ENCODE assay signal across 19 cellular contexts in genomic region chr7:26691886-26692285, GRCh38.
"Had no signal": no experiment of that assay in that cellular context is flagged by ENCODE, and none has a peak within 500 bp of the region (broad histone marks: within the 10 kb centered on the region; RNA-seq: fewer than 3 reads in every experiment).

No MANE protein-coding gene starts in this region.

- H3K9me3 Mint-ChIP-seq: activated T-helper 1 cell treated with anti-CD3 and anti-CD28 coated beads, Interleukin-12 subunit alpha, Interleukin-12 subunit beta, Interleukin-2, Interleukin-4 antibody, amounts not matched to agents 30 ng/mL and 10 ng/mL and 1 ng/mL, durations not matched to agents 14 hours and 24 hours and 36 hours; neural crest cell had no signal

- H3K4me3 Mint-ChIP-seq: activated naive CD8-positive, alpha-beta T cell; activated T-helper 1 cell treated with anti-CD3 and anti-CD28 coated beads, Interleukin-12 subunit alpha, Interleukin-12 subunit beta, Interleukin-2, Interleukin-4 antibody, amounts not matched to agents 30 ng/mL and 10 ng/mL and 1 ng/mL, durations not matched to agents 14 hours and 24 hours and 36 hours; neural crest cell had no signal

- H3K4me3 ChIP-seq: hepatocyte, lung, pancreas, right lobe of liver, thoracic aorta had no signal

- H3K36me3 ChIP-seq: pancreas, right lobe of liver, thoracic aorta had no signal

- H3K9me3 ChIP-seq: pancreas, right lobe of liver, thoracic aorta had no signal

- H3K27ac Mint-ChIP-seq: activated naive CD8-positive, alpha-beta T cell; activated T-helper 1 cell treated with anti-CD3 and anti-CD28 coated beads, Interleukin-12 subunit alpha, Interleukin-12 subunit beta, Interleukin-2, Interleukin-4 antibody, amounts not matched to agents 30 ng/mL and 10 ng/mL and 1 ng/mL, durations not matched to agents 14 hours and 24 hours and 36 hours had no signal

- ATAC-seq: left lobe of liver, pancreas, right lobe of liver had no signal

- H3K36me3 Mint-ChIP-seq: activated naive CD8-positive, alpha-beta T cell had no signal

- H3K27me3 ChIP-seq: hepatocyte, right lobe of liver had no signal

- DNase-seq: activated CD4-positive, alpha-beta T cell treated with anti-CD3 and anti-CD28 coated beads, Interleukin-2, amount 50 U/mL, for 4 hours; activated CD4-positive, CD25-positive, alpha-beta regulatory T cell treated with anti-CD3 and anti-CD28 coated beads, Interleukin-2, amount 50 U/mL, for 72 hours; dermis blood vessel endothelial cell; effector memory CD4-positive, alpha-beta T cell; kidney; pancreas; right lobe of liver; small intestine; stimulated activated CD4-positive, alpha-beta T cell treated with anti-CD3 and anti-CD28 coated beads, Interleukin-15, amount 100 ng/mL, for 24 hours; stimulated activated CD4-positive, alpha-beta T cell treated with anti-CD3 and anti-CD28 coated beads, Interleukin-4, amount 100 ng/mL, for 1 hour; T-helper 1 cell; T-helper 9 cell had no signal
